In genomic region chr2:113878743-113879142, GRCh38 we compare ENCODE assay signal across 1 cellular context.
TF ChIP-seq lines count a peak whose summit lies in the region.

No MANE protein-coding gene starts in this region.

TF ChIP-seq in IMR-90, 13 proteins besides CTCF, POLR2A, EP300 and RAD21:
- no peak for TF ChIP-seq ELK1 (IDR thresholded peaks at IDR 0.05; ENCODE audit: borderline replicate concordance, low read depth, low read length)
- no peak for TF ChIP-seq CEBPB (IDR thresholded peaks at IDR 0.05; ENCODE audit: low read depth, low read length)
